ENCODE assay signal across 8 cellular contexts in genomic region chr10:44878704-44879530, GRCh38. TPM values are rescaled to one million over a fixed set of nuclear protein-coding genes. Genes with fewer than 3 reads are reported as not detected.
DNase-seq lines count a peak whose midpoint lies in the region; ATAC-seq lines count a peak whose summit lies in the region.

No MANE protein-coding gene starts in this region.

- peak; percentile 89 for ATAC-seq in GM18511 (IDR thresholded peaks at IDR 0.05; ENCODE audit: unreplicated experiment)
- peak; percentile 55 for ATAC-seq in HG03175 (IDR thresholded peaks at IDR 0.05; ENCODE audit: unreplicated experiment)

- peak overlapping the region; percentile 23 for H3K4me3 ChIP-seq in mesodermal cell (ENCODE audit: extremely low read depth, insufficient read depth, low read length, poor library complexity, severe bottlenecking)

- no peaks in the 10 kb centered on the region for H3K36me3 ChIP-seq in mesodermal cell (ENCODE audit: control insufficient read depth, insufficient read depth, low read length)

- peak overlapping the region; percentile 75 for H3K27ac ChIP-seq in mesodermal cell (ENCODE audit: low read depth, low read length, severe bottlenecking)

- no peaks in the 10 kb centered on the region for H3K9me3 ChIP-seq in mesodermal cell (ENCODE audit: control insufficient read depth, low read length)

- 13 to 15% methylated on average over 25 to 26 of the region's 30 CpGs for WGBS in mesodermal cell (ENCODE audit: insufficient coverage in 2 of 2), 2 experiments

- H3K4me1 ChIP-seq in mesodermal cell (ENCODE audit: control insufficient read depth, insufficient read depth, low read length, poor library complexity, severe bottlenecking) = peaks cover 10% of the 10 kb centered on the region

- DNase-seq in NCI-H82 (lab: John Stamatoyannopoulos, UW) = peak; percentile 82
- DNase-seq in activated T-cell treated with anti-CD3 and anti-CD28 coated beads for 24 hours (ENCODE audit: low read depth) = peak; percentile 72
- DNase-seq in epidermal melanocyte (ENCODE audit: insufficient read length, low spot score) = peak; percentile 83
- DNase-seq in stimulated activated CD8-positive, alpha-beta memory T cell treated with anti-CD3 and anti-CD28 coated beads, Interleukin-12 subunit alpha, Interleukin-12 subunit beta, amount 100 ng/mL, for 1 hour (ENCODE audit: low read depth) = peak; percentile 56
- DNase-seq in cortex of kidney (lab: John Stamatoyannopoulos, UW) = no peak

RNA-seq across cellular contexts. Expression of gene TMEM72, which starts 32.2 kb away (rescaled TPM):
- polyA plus RNA-seq in mesodermal cell (2013, experiment 1 of 2) = 0.26 TPM
- polyA plus RNA-seq in mesodermal cell (2013, experiment 2 of 2) = 0.10 TPM
